In the genomic region with DNA sequence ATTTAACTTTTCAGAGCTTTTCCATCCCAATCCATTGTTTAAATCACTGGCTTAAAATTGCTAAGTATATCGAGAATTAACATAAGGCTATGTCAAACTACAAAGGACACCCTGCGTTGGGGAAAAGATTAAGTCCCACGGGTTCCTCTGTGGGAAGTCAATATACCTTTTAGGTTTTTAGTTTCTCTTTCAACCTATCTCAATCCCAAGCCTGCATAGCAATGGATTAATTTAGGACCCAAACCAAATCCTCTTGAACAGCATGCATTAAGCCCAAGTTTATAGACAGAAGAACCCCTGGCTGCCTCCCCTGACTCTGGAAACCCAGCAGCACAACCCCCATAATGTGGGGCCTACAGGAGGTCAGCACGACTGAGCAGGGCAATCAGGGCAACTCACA, we compare ENCODE assay signal across 14 cellular contexts. TPM values are rescaled to one million over a fixed set of nuclear protein-coding genes. Genes with fewer than 3 reads are reported as not detected.
DNase-seq lines count a peak whose midpoint lies in the region; ATAC-seq and TF ChIP-seq lines count a peak whose summit lies in the region.
"Had no signal": no experiment of that assay in that cellular context is flagged by ENCODE, and none has a peak within 500 bp of the region (broad histone marks: within the 10 kb centered on the region; RNA-seq: fewer than 3 reads in every experiment).

No MANE protein-coding gene starts in this region.

- H3K27me3 Mint-ChIP-seq in activated CD4-positive, alpha-beta memory T cell treated with anti-CD3 and anti-CD28 coated beads, Interleukin-2, amount 10 ng/mL, durations not matched to agents 7 days and 5 days, result no peaks in the 10 kb centered on the region
- no peaks in the 10 kb centered on the region for H3K27me3 Mint-ChIP-seq in activated CD4-positive, alpha-beta memory T cell treated with anti-CD3 and anti-CD28 coated beads for 36 hours
- H3K27me3 Mint-ChIP-seq in HFFc6 (ENCODE audit: insufficient read depth), result peaks cover 2% of the 10 kb centered on the region
- H3K27me3 Mint-ChIP-seq in brain, result no peaks in the 10 kb centered on the region
- H3K27me3 Mint-ChIP-seq in neural progenitor cell (ENCODE audit: insufficient read depth, low read depth), result peaks cover 6% of the 10 kb centered on the region

- CTCF ChIA-PET in activated CD4-positive, alpha-beta memory T cell treated with anti-CD3 and anti-CD28 coated beads, Interleukin-2, amount 10 ng/mL, durations not matched to agents 7 days and 5 days (lab: Charles Lee), result interaction anchor here (1.4 to 3.5 kb wide), 2 partner anchors 31 to 72 kb away, joined by 8 to 18 read pairs; no protein-coding TSS in a partner anchor
- CTCF ChIA-PET in activated CD4-positive, alpha-beta memory T cell treated with anti-CD3 and anti-CD28 coated beads for 36 hours (lab: Charles Lee), result interaction anchor here (1.2 to 10.2 kb wide), 2 partner anchors 30 to 39 kb away, joined by 3 to 75 read pairs; no protein-coding TSS in a partner anchor

- H3K4me3 ChIP-seq in neural progenitor cell, result no peak overlapping the region
- no peak overlapping the region for H3K4me3 ChIP-seq in gastrocnemius medialis
- H3K4me3 ChIP-seq: left lung, pancreas had no signal

- H2AFZ ChIP-seq in neural progenitor cell (replicated peaks), result no peak overlapping the region

- H3K4me1 Mint-ChIP-seq in activated CD4-positive, alpha-beta memory T cell treated with anti-CD3 and anti-CD28 coated beads, Interleukin-2, amount 10 ng/mL, durations not matched to agents 7 days and 5 days, result peaks cover 76% of the 10 kb centered on the region
- H3K4me1 Mint-ChIP-seq in activated CD4-positive, alpha-beta memory T cell treated with anti-CD3 and anti-CD28 coated beads for 36 hours (ENCODE audit: low read depth), result peaks cover 57% of the 10 kb centered on the region
- H3K4me1 Mint-ChIP-seq in HFFc6 (ENCODE audit: low read depth) (peaks cover 64% of the 10 kb centered on the region), brain (peaks cover 79% of the 10 kb centered on the region), neural progenitor cell (peaks cover 63% of the 10 kb centered on the region)

- in situ Hi-C loops in gastrocnemius medialis (cut with MboI; ENCODE audit: low sequenced_read_pairs in 4 of 4), result no loop called here

- H3K27me3 ChIP-seq in neural progenitor cell (no peaks in the 10 kb centered on the region), gastrocnemius medialis (no peaks in the 10 kb centered on the region)
- H3K27me3 ChIP-seq: left lung, pancreas had no signal

- no peaks in the 10 kb centered on the region for H3K9me3 Mint-ChIP-seq in activated CD4-positive, alpha-beta memory T cell treated with anti-CD3 and anti-CD28 coated beads, Interleukin-2, amount 10 ng/mL, durations not matched to agents 7 days and 5 days
- no peaks in the 10 kb centered on the region for H3K9me3 Mint-ChIP-seq in activated CD4-positive, alpha-beta memory T cell treated with anti-CD3 and anti-CD28 coated beads for 36 hours
- no peaks in the 10 kb centered on the region for H3K9me3 Mint-ChIP-seq in HFFc6
- H3K9me3 Mint-ChIP-seq in brain, result no peaks in the 10 kb centered on the region
- H3K9me3 Mint-ChIP-seq in neural progenitor cell, result no peaks in the 10 kb centered on the region

- peaks cover 89% of the 10 kb centered on the region for H3K36me3 Mint-ChIP-seq in activated CD4-positive, alpha-beta memory T cell treated with anti-CD3 and anti-CD28 coated beads, Interleukin-2, amount 10 ng/mL, durations not matched to agents 7 days and 5 days (ENCODE audit: low read depth)
- H3K36me3 Mint-ChIP-seq in activated CD4-positive, alpha-beta memory T cell treated with anti-CD3 and anti-CD28 coated beads for 36 hours, result peaks cover 65% of the 10 kb centered on the region
- H3K36me3 Mint-ChIP-seq in HFFc6 (ENCODE audit: low read depth) (peaks cover 28% of the 10 kb centered on the region; the same call in 1 of the 2 replicates), brain (peaks cover 21% of the 10 kb centered on the region), neural progenitor cell (peaks cover 23% of the 10 kb centered on the region)

- H4K20me1 ChIP-seq in neural progenitor cell (ENCODE audit: low read depth), result peaks cover 100% of the 10 kb centered on the region

- H3K27ac Mint-ChIP-seq in activated CD4-positive, alpha-beta memory T cell treated with anti-CD3 and anti-CD28 coated beads, Interleukin-2, amount 10 ng/mL, durations not matched to agents 7 days and 5 days, result peak overlapping the region; percentile 75
- no peak overlapping the region for H3K27ac Mint-ChIP-seq in activated CD4-positive, alpha-beta memory T cell treated with anti-CD3 and anti-CD28 coated beads for 36 hours
- H3K27ac Mint-ChIP-seq in HFFc6 (peak overlapping the region; percentile 78), brain (peak overlapping the region; percentile 37 to 85 (median 57)), neural progenitor cell (peak overlapping the region; percentile 22)

- H3K4me1 ChIP-seq in neural progenitor cell, result peaks cover 41% of the 10 kb centered on the region
- peaks cover under 1 to 4% of the 10 kb centered on the region in 2 donors for H3K4me1 ChIP-seq in gastrocnemius medialis

- H3K4me2 ChIP-seq in neural progenitor cell, result peak overlapping the region; percentile 53

- TF ChIP-seq CTCF in HFFc6 (IDR thresholded peaks at IDR 0.05) (no peak), brain (conservative IDR thresholded peaks at IDR 0.05) (no peak), neural progenitor cell (IDR thresholded peaks at IDR 0.05) (no peak), gastrocnemius medialis (IDR thresholded peaks at IDR 0.05 in 4 of 5, conservative IDR thresholded peaks at IDR 0.05 in 1 of 5) (no peak)

- intact Hi-C loops in activated CD4-positive, alpha-beta memory T cell treated with anti-CD3 and anti-CD28 coated beads for 36 hours (cut with micrococcal nuclease), result no loop called here
- intact Hi-C loops in gastrocnemius medialis (cut with DNase I; ENCODE audit: low total_unique reads), result loop anchor here (5.0 kb wide), 1 partner anchor 33 kb away; no protein-coding TSS in a partner anchor

- ATAC-seq in HG02852 (IDR thresholded peaks at IDR 0.05; ENCODE audit: unreplicated experiment), result no peak
- no peak for ATAC-seq in gastrocnemius medialis
- ATAC-seq: left lung, pancreas had no signal

- no peaks in the 10 kb centered on the region for H3K9me3 ChIP-seq in neural progenitor cell (ENCODE audit: low read depth)
- H3K9me3 ChIP-seq in gastrocnemius medialis, result no peaks in the 10 kb centered on the region
- H3K9me3 ChIP-seq: left lung, pancreas had no signal

- H3K79me2 ChIP-seq in neural progenitor cell (ENCODE audit: low read depth), result peaks cover 100% of the 10 kb centered on the region

- H3K27ac ChIP-seq in neural progenitor cell, result no peak overlapping the region
- H3K27ac ChIP-seq in gastrocnemius medialis, result no peak overlapping the region
- H3K27ac ChIP-seq: left lung, pancreas had no signal

- DNase-seq in activated CD4-positive, alpha-beta memory T cell treated with anti-CD3 and anti-CD28 coated beads, Interleukin-2, amount 10 ng/mL, durations not matched to agents 7 days and 5 days, result no peak
- no peak for DNase-seq in activated CD4-positive, alpha-beta memory T cell treated with anti-CD3 and anti-CD28 coated beads for 36 hours
- no peak for DNase-seq in HFFc6
- no peak for DNase-seq in neural progenitor cell (ENCODE audit: low spot score)
- no peak for DNase-seq in NCI-H82 (lab: John Stamatoyannopoulos, UW)
- no peak for DNase-seq in gastrocnemius medialis
- DNase-seq: amniotic stem cell; effector CD4-positive, alpha-beta T cell; left lung; NCI-H1694; pancreas; stimulated activated CD4-positive, alpha-beta T cell treated with anti-CD3 and anti-CD28 coated beads, Interleukin-15, amount 100 ng/mL, for 24 hours had no signal

- peaks cover 43% of the 10 kb centered on the region for H3F3A ChIP-seq in neural progenitor cell (ENCODE audit: low read depth)

- POLR2A ChIA-PET in activated CD4-positive, alpha-beta memory T cell treated with anti-CD3 and anti-CD28 coated beads, Interleukin-2, amount 10 ng/mL, durations not matched to agents 7 days and 5 days (lab: Charles Lee), result interaction anchor here (2.6 to 3.2 kb wide), 2 partner anchors 10 to 11 kb away, joined by 12 to 16 read pairs; no protein-coding TSS in a partner anchor
- POLR2A ChIA-PET in activated CD4-positive, alpha-beta memory T cell treated with anti-CD3 and anti-CD28 coated beads for 36 hours (lab: Charles Lee), result interaction anchor here (0.6 kb wide), 1 partner anchor 72 kb away, joined by 3 read pairs; no protein-coding TSS in a partner anchor

- peak overlapping the region; percentile 30 for H3K4me3 Mint-ChIP-seq in activated CD4-positive, alpha-beta memory T cell treated with anti-CD3 and anti-CD28 coated beads, Interleukin-2, amount 10 ng/mL, durations not matched to agents 7 days and 5 days
- no peak overlapping the region for H3K4me3 Mint-ChIP-seq in activated CD4-positive, alpha-beta memory T cell treated with anti-CD3 and anti-CD28 coated beads for 36 hours
- peak overlapping the region; percentile 21; the same call in 1 of the 2 replicates for H3K4me3 Mint-ChIP-seq in HFFc6
- peak overlapping the region in 3 of 5 experiments; percentile 23 to 28 (median 24) for H3K4me3 Mint-ChIP-seq in brain
- no peak overlapping the region for H3K4me3 Mint-ChIP-seq in neural progenitor cell

- H3K36me3 ChIP-seq in neural progenitor cell (no peaks in the 10 kb centered on the region), gastrocnemius medialis (peaks cover 0 to 7% of the 10 kb centered on the region in 2 donors)

- peak overlapping the region; percentile 17 for H3K9ac ChIP-seq in neural progenitor cell

- TF ChIP-seq POLR2A in gastrocnemius medialis (IDR thresholded peaks at IDR 0.05), result no peak

RNA-seq across cellular contexts. Expression of a gene that starts 6.3 kb away (rescaled TPM):
- 10 to 100 TPM; 57.1 to 57.5 TPM for total RNA-seq in activated CD4-positive, alpha-beta memory T cell treated with anti-CD3 and anti-CD28 coated beads, Interleukin-2, amount 10 ng/mL, durations not matched to agents 7 days and 5 days
- 10 to 100 TPM; 63.4 to 69.1 TPM for total RNA-seq in activated CD4-positive, alpha-beta memory T cell treated with anti-CD3 and anti-CD28 coated beads for 36 hours
- 10 to 100 TPM; 11.6 to 20.3 (median 18.4) TPM for total RNA-seq in HFFc6 (2021; fragmentation: NEBNext Ultra II Directional; extraction: Animal tissue kit (Norgen Biotek cat#: 25700))
- polyA plus RNA-seq in brain (ENCODE audit: insufficient read depth, low read depth, low replicate concordance), result 35.8 TPM
- 56.6 and 102 TPM in 2 replicates for total RNA-seq in neural progenitor cell (ENCODE audit: low replicate concordance)
- total RNA-seq in gastrocnemius medialis, result 1 to 10 TPM in 3 of 4 donors, under 1 TPM in 1; 0.71 to 2.2 (median 1.8) TPM

RNA-seq across cellular contexts. Expression of a gene that starts 29.0 kb away (rescaled TPM):
- under 1 TPM; 0.38 to 0.68 TPM for total RNA-seq in activated CD4-positive, alpha-beta memory T cell treated with anti-CD3 and anti-CD28 coated beads, Interleukin-2, amount 10 ng/mL, durations not matched to agents 7 days and 5 days
- total RNA-seq in activated CD4-positive, alpha-beta memory T cell treated with anti-CD3 and anti-CD28 coated beads for 36 hours, result 1 to 10 TPM in 1 of 2 experiments, under 1 TPM in 1; 0.78 to 1.2 TPM
- total RNA-seq in HFFc6 (2021; fragmentation: NEBNext Ultra II Directional; extraction: Animal tissue kit (Norgen Biotek cat#: 25700)), result 10 to 100 TPM in 2 of 6 experiments, 1 to 10 TPM in 4; 5.9 to 12.3 (median 7.9) TPM
- 15.8 TPM for polyA plus RNA-seq in brain (ENCODE audit: insufficient read depth, low read depth, low replicate concordance)
- 8.5 and 10.8 TPM in 2 replicates for total RNA-seq in neural progenitor cell (ENCODE audit: low replicate concordance)
- total RNA-seq in gastrocnemius medialis, result 1 to 10 TPM in 3 of 4 donors, under 1 TPM in 1; 0.71 to 4.0 (median 3.3) TPM

RNA-seq across cellular contexts. Expression of a gene that starts 36.5 kb away (rescaled TPM):
- total RNA-seq in activated CD4-positive, alpha-beta memory T cell treated with anti-CD3 and anti-CD28 coated beads, Interleukin-2, amount 10 ng/mL, durations not matched to agents 7 days and 5 days, result not detected
- total RNA-seq in activated CD4-positive, alpha-beta memory T cell treated with anti-CD3 and anti-CD28 coated beads for 36 hours, result under 1 TPM; 0.02 to 0.05 TPM
- 10 to 100 TPM; 50.2 to 76.2 (median 73.7) TPM for total RNA-seq in HFFc6 (2021; fragmentation: NEBNext Ultra II Directional; extraction: Animal tissue kit (Norgen Biotek cat#: 25700))
- polyA plus RNA-seq in brain (ENCODE audit: insufficient read depth, low read depth, low replicate concordance), result 6.6 TPM
- total RNA-seq in neural progenitor cell (ENCODE audit: low replicate concordance) (0.77 and 1.3 TPM in 2 replicates), gastrocnemius medialis (1 to 10 TPM; 2.0 to 8.6 (median 3.4) TPM)

RNA-seq across cellular contexts. Expression of a gene that starts 50.6 kb away (rescaled TPM):
- 10 to 100 TPM; 51.2 to 51.4 TPM for total RNA-seq in activated CD4-positive, alpha-beta memory T cell treated with anti-CD3 and anti-CD28 coated beads, Interleukin-2, amount 10 ng/mL, durations not matched to agents 7 days and 5 days
- 10 to 100 TPM; 33.4 to 34.2 TPM for total RNA-seq in activated CD4-positive, alpha-beta memory T cell treated with anti-CD3 and anti-CD28 coated beads for 36 hours
- under 1 TPM in 2 of 6 experiments, not detected in 4; 0.05 to 0.14 TPM for total RNA-seq in HFFc6 (2021; fragmentation: NEBNext Ultra II Directional; extraction: Animal tissue kit (Norgen Biotek cat#: 25700))
- polyA plus RNA-seq in brain (ENCODE audit: insufficient read depth, low read depth, low replicate concordance), result 0.14 TPM
- total RNA-seq in neural progenitor cell (ENCODE audit: low replicate concordance) (0.22 and 0.51 TPM in 2 replicates), gastrocnemius medialis (under 1 TPM; 0.07 to 0.61 (median 0.26) TPM)

Comparison
In these comparisons a context has a peak if more than half of its experiments do, and no peak if none do; other contexts are left out.
1. H3K4me3 Mint-ChIP-seq: peak in activated CD4-positive, alpha-beta memory T cell treated with anti-CD3 and anti-CD28 coated beads, Interleukin-2, amount 10 ng/mL, durations not matched to agents 7 days and 5 days (single experiment), HFFc6 (single experiment) and brain (3 of 5); none in activated CD4-positive, alpha-beta memory T cell treated with anti-CD3 and anti-CD28 coated beads for 36 hours (single experiment) and neural progenitor cell (single experiment).
2. RNA of a gene that starts 36.5 kb away (total RNA-seq): 50.2 to 76.2 TPM in HFFc6; 2.0 to 8.6 TPM in gastrocnemius medialis, 0.77 to 1.3 TPM in neural progenitor cell, 0.02 to 0.05 TPM in activated CD4-positive, alpha-beta memory T cell treated with anti-CD3 and anti-CD28 coated beads for 36 hours and not detected in activated CD4-positive, alpha-beta memory T cell treated with anti-CD3 and anti-CD28 coated beads, Interleukin-2, amount 10 ng/mL, durations not matched to agents 7 days and 5 days; every median in the first group is over 4 times any median in the second.